ENCODE assay signal across 8 cellular contexts in genomic region chr17:30905742-30906100, GRCh38. TPM values are rescaled to one million over a fixed set of nuclear protein-coding genes. Genes with fewer than 3 reads are reported as not detected.
DNase-seq lines count a peak whose midpoint lies in the region; ATAC-seq and TF ChIP-seq lines count a peak whose summit lies in the region.

No MANE protein-coding gene starts in this region.

- peak; percentile 26 to 29 for ATAC-seq in naive B cell (ENCODE audit: low read depth in 2 of 2)

- H3K4me1 Mint-ChIP-seq in naive B cell: peaks cover 39 to 67% (median 42%) of the 10 kb centered on the region in 3 donors

- no peaks in the 10 kb centered on the region for H4K20me1 ChIP-seq in SK-N-SH (ENCODE audit: insufficient read depth)

- H3K27ac Mint-ChIP-seq in naive B cell: peak overlapping the region; percentile 91 to 98 (median 94)

- no peak for TF ChIP-seq RAD21 in SK-N-SH (IDR thresholded peaks at IDR 0.05; ENCODE audit: low read length)

- peak overlapping the region; percentile 96 for H2AFZ ChIP-seq in SK-N-SH (ENCODE audit: low read depth)

- H3K9me3 ChIP-seq in SK-N-SH: no peaks in the 10 kb centered on the region

- peaks cover 58% of the 10 kb centered on the region for H3K79me2 ChIP-seq in SK-N-SH (ENCODE audit: insufficient read depth)

- WGBS in SK-N-SH (ENCODE audit: low lambda C conversion rate): 3% methylated on average over 10 of the region's 11 CpGs

- peak overlapping the region; percentile 8 to 70; a peak in 2 of 4 replicates for H3K27ac ChIP-seq in SK-N-SH (ENCODE audit: low read depth in 2 of 2, low read length in 1 of 2)

- H3K4me3 Mint-ChIP-seq in naive B cell: peak overlapping the region; percentile 92 to 99 (median 97)

- CTCF ChIA-PET in HEK293T (lab: Yijun Ruan, JAX) (no interaction called here), SK-N-SH (lab: Yijun Ruan, JAX) (interaction anchor here (0.7 kb wide), 2 partner anchors 361 to 472 kb away, joined by 3 read pairs; no protein-coding TSS in a partner anchor)

- H3K4me3 ChIP-seq in SK-N-SH (ENCODE audit: low read depth in 2 of 2, low read length in 1 of 2) (peak overlapping the region; percentile 79 to 100), epithelial cell of esophagus (ENCODE audit: low read length) (peak overlapping the region; percentile 97)

- POLR2A ChIA-PET in HEK293T (lab: Yijun Ruan, JAX) (interaction anchor here (0.9 to 2.8 kb wide), 2 partner anchors 65 to 103 kb away, joined by 3 to 17 read pairs; partner anchors contain the start of gene RNF135), SK-N-SH (lab: Yijun Ruan, JAX) (no interaction called here)

- H3K9me2 ChIP-seq in SK-N-SH: no peaks in the 10 kb centered on the region

- peaks cover 7% of the 10 kb centered on the region for H3F3A ChIP-seq in SK-N-SH (replicated peaks; ENCODE audit: insufficient read depth)

- H3K27me3 Mint-ChIP-seq in naive B cell: no peaks in the 10 kb centered on the region

- H3K27me3 ChIP-seq in SK-N-SH (ENCODE audit: insufficient read depth): no peaks in the 10 kb centered on the region

- H3K4me2 ChIP-seq in SK-N-SH: peak overlapping the region; percentile 98

- H3K36me3 ChIP-seq in SK-N-SH (replicated peaks in 1 of 2; ENCODE audit: control insufficient read depth in 1 of 2, insufficient read depth in 2 of 2, low read length in 1 of 2): peaks cover 20 to 29% of the 10 kb centered on the region in 2 experiments

- H3K4me1 ChIP-seq in SK-N-SH (ENCODE audit: control insufficient read depth in 1 of 2, insufficient read depth in 2 of 2, low read depth in 1 of 2, low read length in 1 of 2): peaks cover 0 to 7% of the 10 kb centered on the region in 2 experiments; a peak in 2 of 4 replicates

- peak; percentile 20 for DNase-seq in GM04503 (ENCODE audit: low read depth)
- peak; percentile 17 for DNase-seq in HEK293T (ENCODE audit: extremely low spot score)
- peak; percentile 43 for DNase-seq in SK-N-SH
- DNase-seq in epithelial cell of esophagus (ENCODE audit: low read depth): no peak
- DNase-seq in naive B cell: no peak
- no peak for DNase-seq in GDM1 (lab: John Stamatoyannopoulos, UW)
- no peak for DNase-seq in pons (ENCODE audit: low spot score)
- no peak for DNase-seq in NCI-H226

- TF ChIP-seq EP300 in SK-N-SH (IDR thresholded peaks at IDR 0.05; ENCODE audit: borderline replicate concordance in 1 of 2, low read depth in 1 of 2, low read length in 1 of 2): no peak

- TF ChIP-seq CTCF in SK-N-SH (IDR thresholded peaks at IDR 0.05) (no peak), epithelial cell of esophagus (IDR thresholded peaks at IDR 0.05; ENCODE audit: insufficient read depth, low read depth, low read length, missing control alignments) (peak; percentile 2)

- peaks cover 8 to 13% of the 10 kb centered on the region in 2 donors for H3K36me3 Mint-ChIP-seq in naive B cell

- H3K9ac ChIP-seq in SK-N-SH: peak overlapping the region; percentile 92

- H3K9me3 Mint-ChIP-seq in naive B cell: no peaks in the 10 kb centered on the region

TF ChIP-seq in HEK293T, 16 proteins besides CTCF, POLR2A, EP300 and RAD21:
- TF ChIP-seq SP1 (IDR thresholded peaks at IDR 0.05) (no peak), BHLHE40 (IDR thresholded peaks at IDR 0.05; ENCODE audit: borderline replicate concordance) (no peak), L3MBTL2 (conservative IDR thresholded peaks at IDR 0.05) (no peak), CTBP1 (IDR thresholded peaks at IDR 0.05; ENCODE audit: borderline replicate concordance) (no peak), HDGF (IDR thresholded peaks at IDR 0.05; ENCODE audit: borderline replicate concordance) (no peak), FOXM1 (IDR thresholded peaks at IDR 0.05; ENCODE audit: borderline replicate concordance) (no peak)

TF ChIP-seq in SK-N-SH, 30 proteins besides CTCF, POLR2A, EP300 and RAD21:
- no peak for TF ChIP-seq TEAD4 (IDR thresholded peaks at IDR 0.05; ENCODE audit: borderline replicate concordance, insufficient read depth)
- no peak for TF ChIP-seq ELF1 (IDR thresholded peaks at IDR 0.05)
- TF ChIP-seq MEF2A (IDR thresholded peaks at IDR 0.05; ENCODE audit: borderline replicate concordance, low read depth): no peak
- TF ChIP-seq NFIC (IDR thresholded peaks at IDR 0.05; ENCODE audit: borderline replicate concordance): no peak
- TF ChIP-seq TCF12 (IDR thresholded peaks at IDR 0.05): no peak
- TF ChIP-seq JUND (IDR thresholded peaks at IDR 0.05): no peak
- no peak for TF ChIP-seq YY1 (IDR thresholded peaks at IDR 0.05; ENCODE audit: low read depth)
TF ChIP-seq in SK-N-SH: peak in this region for 0.

RNA-seq across cellular contexts. Expression of gene TEFM, which starts 0.3 kb away (rescaled TPM):
- polyA plus RNA-seq in SK-N-SH (2012; rRNA removed) (4.4 and 9.3 TPM in 2 replicates), naive B cell (ENCODE audit: low read depth in 6 of 6) (10 to 100 TPM; 16.0 to 33.9 (median 21.9) TPM)
- polyA plus RNA-seq in SK-N-SH (2012; cell fraction: cytosol; rRNA removed): 8.0 and 8.3 TPM in 2 replicates
- 3.1 and 9.0 TPM in 2 replicates for polyA plus RNA-seq in SK-N-SH (2012; cell fraction: nucleus; rRNA removed)

RNA-seq across cellular contexts. Expression of gene ADAP2, which starts 16.0 kb away (rescaled TPM):
- polyA plus RNA-seq in SK-N-SH (2012; rRNA removed) (0.39 and 0.42 TPM in 2 replicates), naive B cell (ENCODE audit: low read depth in 6 of 6) (1 to 10 TPM; 3.1 to 8.2 (median 5.4) TPM)
- 0.22 TPM in 2 replicates for polyA plus RNA-seq in SK-N-SH (2012; cell fraction: cytosol; rRNA removed)
- polyA plus RNA-seq in SK-N-SH (2012; cell fraction: nucleus; rRNA removed): 0.46 and 0.74 TPM in 2 replicates

Comparison
In these comparisons a context has a peak if more than half of its experiments do, and no peak if none do; other contexts are left out.
1. DNase-seq: peak in GM04503 (single experiment), HEK293T (single experiment) and SK-N-SH (single experiment); none in epithelial cell of esophagus (single experiment), naive B cell (single experiment), GDM1 (single experiment), pons (single experiment) and NCI-H226 (single experiment).